15 cellular contexts compared by ENCODE assay signal in the genomic region with DNA sequence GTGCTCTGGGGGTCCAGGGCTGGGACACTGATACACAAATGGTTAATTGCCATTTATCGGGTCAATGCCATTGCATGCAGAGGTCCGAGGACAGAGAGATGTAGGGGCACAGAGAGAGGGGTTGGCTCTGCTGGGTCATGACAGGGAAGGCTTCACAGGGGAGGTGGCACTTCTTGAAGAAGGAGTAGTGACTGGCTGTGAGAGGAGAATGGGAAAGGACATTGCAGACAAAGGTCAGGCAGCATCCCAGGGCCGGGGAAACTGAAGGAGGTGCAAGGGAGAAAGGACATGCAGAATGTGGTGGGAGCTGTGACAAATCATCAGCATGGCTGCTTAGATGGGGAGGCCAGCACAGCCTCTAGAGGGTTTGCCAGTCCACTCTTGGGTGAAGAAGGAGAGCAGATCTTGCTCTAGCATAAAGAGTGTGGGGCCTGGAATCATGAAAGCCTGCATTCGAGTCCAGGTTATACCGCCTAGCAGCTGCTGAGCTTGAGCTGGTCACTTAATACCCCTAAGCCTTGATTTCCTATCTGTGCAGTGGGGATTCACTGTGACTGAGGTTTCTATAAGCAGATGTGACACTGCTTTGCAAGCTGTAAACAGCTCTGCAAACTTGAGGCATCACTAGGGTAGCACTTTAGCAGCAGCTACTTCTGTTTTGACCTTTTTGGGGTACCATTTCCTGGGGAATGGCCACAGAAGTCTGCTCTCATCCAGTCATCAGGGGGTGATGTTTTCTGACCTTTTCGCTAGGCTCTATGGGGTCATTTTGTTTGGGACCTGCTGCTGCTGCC. TPM values are rescaled to one million over a fixed set of nuclear protein-coding genes. Genes with fewer than 3 reads are reported as not detected.
DNase-seq lines count a peak whose midpoint lies in the region; ATAC-seq, FAIRE-seq and TF ChIP-seq lines count a peak whose summit lies in the region.
"Had no signal": no experiment of that assay in that cellular context is flagged by ENCODE, and none has a peak within 500 bp of the region (broad histone marks: within the 10 kb centered on the region; RNA-seq: fewer than 3 reads in every experiment).

No MANE protein-coding gene starts in this region.

- H3K9me3 ChIP-seq in esophagus (ENCODE audit: control insufficient read depth in 2 of 2, insufficient read depth in 1 of 2, low read depth in 1 of 2, low read length in 1 of 2): no peaks in the 10 kb centered on the region

- H3K27ac ChIP-seq in esophagus (ENCODE audit: low read depth in 2 of 2, low read length in 1 of 2): peak overlapping the region; percentile 14 to 89
- H3K27ac ChIP-seq: hepatocyte had no signal

- CTCF ChIA-PET in GM10248 (lab: Yijun Ruan, JAX): interaction anchor here (1.0 to 1.6 kb wide), 3 partner anchors 32 to 183 kb away, joined by 3 to 6 read pairs (median 3); no protein-coding TSS in a partner anchor

- TF ChIP-seq CTCF in GM10248 (IDR thresholded peaks at IDR 0.05; ENCODE audit: control extremely low read depth, extremely low read depth, low read depth, missing control alignments): no peak

- peak overlapping the region; percentile 94 for H3K27ac Mint-ChIP-seq in stimulated activated effector memory CD8-positive, alpha-beta T cell treated with anti-CD3 and anti-CD28 coated beads, Interleukin-12 subunit alpha, Interleukin-12 subunit beta, amount 100 ng/mL, for 72 hours
- H3K27ac Mint-ChIP-seq: CD8-positive, alpha-beta T cell had no signal

- peak; percentile 63 for ATAC-seq in stimulated activated effector memory CD8-positive, alpha-beta T cell treated with anti-CD3 and anti-CD28 coated beads, Interleukin-12 subunit alpha, Interleukin-12 subunit beta, amount 100 ng/mL, for 72 hours
- no peak for ATAC-seq in GM19395 (IDR thresholded peaks at IDR 0.05; ENCODE audit: unreplicated experiment)
- no peak for ATAC-seq in GM18511 (IDR thresholded peaks at IDR 0.05; ENCODE audit: unreplicated experiment)
- ATAC-seq: CD8-positive, alpha-beta T cell had no signal

- peaks cover 69% of the 10 kb centered on the region for H3K4me1 Mint-ChIP-seq in stimulated activated effector memory CD8-positive, alpha-beta T cell treated with anti-CD3 and anti-CD28 coated beads, Interleukin-12 subunit alpha, Interleukin-12 subunit beta, amount 100 ng/mL, for 72 hours

- 90% methylated on average over 6 of the region's 6 CpGs for WGBS in esophagus, 2 donors

- H3K36me3 ChIP-seq in esophagus (ENCODE audit: control insufficient read depth in 2 of 2, insufficient read depth in 2 of 2, low read length in 1 of 2): no peaks in the 10 kb centered on the region

- no peaks in the 10 kb centered on the region for H3K27me3 ChIP-seq in esophagus (ENCODE audit: control insufficient read depth in 1 of 2, insufficient read depth in 2 of 2, low read length in 2 of 2)
- H3K27me3 ChIP-seq: hepatocyte had no signal

- FAIRE-seq in frontal cortex (lab: Jason Lieb, UNC): no peak
- FAIRE-seq: endometrium had no signal

- no peaks in the 10 kb centered on the region for H3K9me3 Mint-ChIP-seq in stimulated activated effector memory CD8-positive, alpha-beta T cell treated with anti-CD3 and anti-CD28 coated beads, Interleukin-12 subunit alpha, Interleukin-12 subunit beta, amount 100 ng/mL, for 72 hours
- H3K9me3 Mint-ChIP-seq: CD8-positive, alpha-beta T cell had no signal

- H3K4me3 ChIP-seq in esophagus (ENCODE audit: low read depth in 1 of 2, low read length in 2 of 2): no peak overlapping the region
- H3K4me3 ChIP-seq: hepatocyte, lung had no signal

- DNase-seq in GM10248 (ENCODE audit: extremely low spot score) (peak; percentile 22), OCI-M1 (lab: John Stamatoyannopoulos, UW) (peak; percentile 30), frontal cortex (ENCODE audit: low spot score in 2 of 2) (no peak)
- peak in 1 of 2 donors; percentile 67 for DNase-seq in stimulated activated effector memory CD8-positive, alpha-beta T cell treated with anti-CD3 and anti-CD28 coated beads, Interleukin-12 subunit alpha, Interleukin-12 subunit beta, amount 100 ng/mL, for 72 hours (ENCODE audit: low spot score in 2 of 2)
- DNase-seq: CD8-positive, alpha-beta T cell; NCI-H446; occipital lobe; stimulated activated CD4-positive, alpha-beta T cell treated with anti-CD3 and anti-CD28 coated beads, Interleukin-2, amount 100 ng/mL, for 48 hours; T1000 had no signal

- peaks cover 14 to 34% of the 10 kb centered on the region in 2 donors for H3K4me1 ChIP-seq in esophagus (ENCODE audit: control insufficient read depth in 2 of 2, insufficient read depth in 2 of 2, low read length in 1 of 2)

- H3K36me3 Mint-ChIP-seq in stimulated activated effector memory CD8-positive, alpha-beta T cell treated with anti-CD3 and anti-CD28 coated beads, Interleukin-12 subunit alpha, Interleukin-12 subunit beta, amount 100 ng/mL, for 72 hours: peaks cover 6% of the 10 kb centered on the region
- H3K36me3 Mint-ChIP-seq: CD8-positive, alpha-beta T cell had no signal

- peak overlapping the region; percentile 55 for H3K4me3 Mint-ChIP-seq in stimulated activated effector memory CD8-positive, alpha-beta T cell treated with anti-CD3 and anti-CD28 coated beads, Interleukin-12 subunit alpha, Interleukin-12 subunit beta, amount 100 ng/mL, for 72 hours
- H3K4me3 Mint-ChIP-seq: CD8-positive, alpha-beta T cell had no signal

- POLR2A ChIA-PET in GM10248 (lab: Yijun Ruan, JAX): no interaction called here

RNA-seq across cellular contexts. Expression of gene EPS8L3, which starts 59.2 kb away (rescaled TPM):
- under 1 TPM; 0.10 to 0.28 TPM for polyA plus RNA-seq in esophagus
- total RNA-seq in frontal cortex: not detected
- total RNA-seq: CD8-positive, alpha-beta T cell; occipital lobe had no signal

Comparison
In these comparisons a context has a peak if more than half of its experiments do, and no peak if none do; other contexts are left out.
1. DNase-seq: peak in GM10248 (single experiment) and OCI-M1 (single experiment); none in frontal cortex (0 of 2).